6 cellular contexts compared by ENCODE assay signal in the genomic region with DNA sequence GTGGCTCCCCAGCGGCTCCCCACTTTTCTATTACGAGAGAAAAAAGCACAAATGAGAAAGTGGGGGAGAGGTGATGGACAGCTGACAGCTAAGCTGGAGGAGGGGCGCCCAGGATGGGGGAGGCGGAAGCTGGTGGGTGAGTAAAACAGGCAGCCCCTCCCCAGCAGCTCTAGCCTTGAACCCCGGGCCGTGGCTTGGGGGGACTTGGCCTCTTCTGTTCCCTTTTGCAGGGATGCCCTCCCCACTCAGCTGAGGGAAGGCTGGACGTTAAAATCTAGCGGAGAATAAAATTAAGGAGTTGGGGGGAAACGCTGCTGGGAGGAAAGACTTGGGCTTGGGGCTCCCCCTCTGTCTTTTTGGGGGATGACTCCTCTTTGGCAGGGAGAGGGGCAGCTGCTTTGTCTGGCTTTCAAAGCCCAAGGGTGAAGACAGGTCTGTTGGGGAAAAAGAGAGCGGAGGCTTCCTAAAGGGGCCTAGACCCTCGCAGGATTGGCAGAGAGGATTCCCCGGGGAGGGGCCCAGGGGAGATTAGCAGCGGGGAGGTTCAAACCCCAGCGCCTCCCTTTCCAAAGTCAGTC. TPM values are rescaled to one million over a fixed set of nuclear protein-coding genes. Genes with fewer than 3 reads are reported as not detected.
DNase-seq lines count a peak whose midpoint lies in the region; ATAC-seq and TF ChIP-seq lines count a peak whose summit lies in the region.

No MANE protein-coding gene starts in this region.

- H3K4me1 ChIP-seq in heart left ventricle (peaks cover 0 to 19% (median 12%) of the 10 kb centered on the region in 12 donors), tibial artery (peaks cover 0 to 20% (median 15%) of the 10 kb centered on the region in 4 donors)

- H3K36me3 ChIP-seq in heart left ventricle (peaks cover 0 to 40% (median 26%) of the 10 kb centered on the region in 9 donors), tibial artery (peaks cover 9 to 24% (median 23%) of the 10 kb centered on the region in 3 donors)

- H3K4me1 Mint-ChIP-seq in T-cell = peaks cover 15 to 24% (median 17%) of the 10 kb centered on the region in 3 donors

- TF ChIP-seq CTCF in heart left ventricle (IDR thresholded peaks at IDR 0.05) (no peak), tibial artery (IDR thresholded peaks at IDR 0.05) (no peak)

- ATAC-seq in T-cell (replicated peaks in 1 of 4) (peak in 3 of 4 experiments; percentile 3 to 23 (median 8)), heart left ventricle (peak in 2 of 4 donors; percentile 2)

- POLR2A ChIA-PET in T-cell (lab: Charles Lee) = no interaction called here

- TF ChIP-seq POLR2A in heart left ventricle (IDR thresholded peaks at IDR 0.05) = no peak

- intact Hi-C loops in heart left ventricle (cut with DNase I) = loop anchor here in 1 of 10 donors (2.0 kb wide), 1 partner anchor 21 kb away; a partner anchor contains a TSS
- intact Hi-C loops in tibial artery (cut with DNase I; ENCODE audit: low total_unique reads) = no loop called here

- H3K36me3 Mint-ChIP-seq in T-cell = peaks cover 14% of the 10 kb centered on the region

- DNase-seq in DMS 273 (lab: John Stamatoyannopoulos, UW; ENCODE audit: unreplicated experiment) (peak; percentile 56), DMS 273 treated with DMSO at 0.1 percent for 48 hours (lab: John Stamatoyannopoulos, UW) (no peak), T-cell (peak in 25 of 34 experiments; percentile 18 to 69 (median 48)), heart left ventricle (no peak), tibial artery (no peak), HT-29 (ENCODE audit: low spot score) (no peak)

- peaks cover 0 to 13% (median 7%) of the 10 kb centered on the region in 12 donors for H3K9me3 ChIP-seq in heart left ventricle
- peaks cover 0 to 8% (median 0%) of the 10 kb centered on the region in 3 donors for H3K9me3 ChIP-seq in tibial artery

- H3K27ac ChIP-seq in heart left ventricle (peak overlapping the region; percentile 11 to 99 (median 96)), tibial artery (peak overlapping the region; percentile 94 to 99)

- H3K4me3 Mint-ChIP-seq in T-cell = peak overlapping the region; percentile 89 to 100 (median 99)

- CTCF ChIA-PET in T-cell (lab: Charles Lee) = interaction anchor here (0.5 to 1.5 kb wide), 2 partner anchors 18 to 44 kb away, joined by 3 read pairs; a partner anchor contains a TSS

- peak overlapping the region; percentile 100 for H3K27ac Mint-ChIP-seq in T-cell

- H3K27me3 Mint-ChIP-seq in T-cell = peaks cover 0 to 2% of the 10 kb centered on the region in 2 donors

- H3K4me3 ChIP-seq in heart left ventricle = peak overlapping the region in 10 of 12 donors; percentile 66 to 96 (median 88)
- peak overlapping the region; percentile 71 to 86 for H3K4me3 ChIP-seq in tibial artery

- H3K27me3 ChIP-seq in heart left ventricle = no peaks in the 10 kb centered on the region
- no peaks in the 10 kb centered on the region for H3K27me3 ChIP-seq in tibial artery

- H3K9me3 Mint-ChIP-seq in T-cell = peaks cover 0 to 7% (median 0%) of the 10 kb centered on the region in 3 donors

- 29 to 34% (median 33%) methylated on average over 13 to 14 of the region's 14 CpGs for WGBS in heart left ventricle, 4 donors

RNA-seq across cellular contexts. Expression of a gene that starts 1.4 kb away (rescaled TPM):
- total RNA-seq in T-cell (10 to 100 TPM; 38.9 to 75.0 (median 59.2) TPM), heart left ventricle (10 to 100 TPM; 30.5 to 55.5 (median 38.3) TPM)
- polyA plus RNA-seq in heart left ventricle = 10 to 100 TPM; 26.7 to 62.6 TPM
- 71.7 and 89.0 TPM in 2 replicates for total RNA-seq in HT-29 (2014; rRNA removed; shearing (Covaris generic))

RNA-seq across cellular contexts. Expression of a gene that starts 6.4 kb away (rescaled TPM):
- total RNA-seq in T-cell (under 1 TPM in 3 of 5 donors, not detected in 2; 0.53 to 0.98 (median 0.58) TPM), heart left ventricle (not detected)
- polyA plus RNA-seq in heart left ventricle = not detected
- not detected in 2 replicates for total RNA-seq in HT-29 (2014; rRNA removed; shearing (Covaris generic))

RNA-seq across cellular contexts. Expression of a gene that starts 19.4 kb away (rescaled TPM):
- total RNA-seq in T-cell = 1 to 10 TPM in 3 of 5 donors, under 1 TPM in 2; 0.28 to 2.0 (median 1.1) TPM
- total RNA-seq in heart left ventricle = 10 to 100 TPM in 1 of 9 donors, 1 to 10 TPM in 8; 3.5 to 28.7 (median 5.7) TPM
- polyA plus RNA-seq in heart left ventricle = 10 to 100 TPM in 1 of 2 donors, 1 to 10 TPM in 1; 5.7 to 10.0 TPM
- 0.37 and 0.74 TPM in 2 replicates for total RNA-seq in HT-29 (2014; rRNA removed; shearing (Covaris generic))

RNA-seq across cellular contexts. Expression of a gene that starts 25.6 kb away (rescaled TPM):
- total RNA-seq in T-cell (10 to 100 TPM; 43.0 to 53.5 (median 48.9) TPM), heart left ventricle (100 to 1,000 TPM; 216 to 554 (median 459) TPM)
- polyA plus RNA-seq in heart left ventricle = 100 to 1,000 TPM; 234 to 327 TPM
- 19.4 and 25.0 TPM in 2 replicates for total RNA-seq in HT-29 (2014; rRNA removed; shearing (Covaris generic))

RNA-seq across cellular contexts. Expression of a gene that starts 30.1 kb away (rescaled TPM):
- total RNA-seq in T-cell = under 1 TPM in 2 of 5 donors, not detected in 3; 0.16 to 0.39 TPM
- total RNA-seq in heart left ventricle = under 1 TPM in 3 of 9 donors, not detected in 6; 0.14 to 0.60 (median 0.32) TPM
- polyA plus RNA-seq in heart left ventricle = under 1 TPM; 0.06 to 0.30 TPM
- total RNA-seq in HT-29 (2014; rRNA removed; shearing (Covaris generic)) = 0.08 and 0.20 TPM in 2 replicates

Comparison
In these comparisons a context has a peak if more than half of its experiments do, and no peak if none do; other contexts are left out.
1. DNase-seq: peak in DMS 273 (single experiment) and T-cell (25 of 34); none in DMS 273 treated with DMSO at 0.1 percent for 48 hours (single experiment), heart left ventricle (0 of 5), tibial artery (0 of 2) and HT-29 (single experiment).